8 cellular contexts compared by ENCODE assay signal in genomic region chr11:68839953-68840641, GRCh38. TPM values are rescaled to one million over a fixed set of nuclear protein-coding genes. Genes with fewer than 3 reads are reported as not detected.
A peak's percentile ranks its signal among the peaks of the same experiment; 100 is the strongest.
DNase-seq lines count a peak whose midpoint lies in the region; ATAC-seq and TF ChIP-seq lines count a peak whose summit lies in the region.

No MANE protein-coding gene starts in this region.

- no peak for TF ChIP-seq POLR2A in gastrocnemius medialis (IDR thresholded peaks at IDR 0.05)
- no peak for TF ChIP-seq POLR2A in GM18505 (IDR thresholded peaks at IDR 0.05; ENCODE audit: borderline replicate concordance, extremely low read depth, insufficient read depth, insufficient read length)

- H3K4me1 Mint-ChIP-seq in activated T-cell treated with anti-CD3 and anti-CD28 coated beads, Interleukin-2, amount 50 U/mL, for 72 hours (ENCODE audit: low read depth): peaks cover 56% of the 10 kb centered on the region

- peak overlapping the region; percentile 90 to 91 for H3K27ac ChIP-seq in right atrium auricular region
- peak overlapping the region; percentile 88 to 95 (median 92) for H3K27ac ChIP-seq in gastrocnemius medialis

- intact Hi-C loops in gastrocnemius medialis (cut with DNase I; ENCODE audit: low total_unique reads): loop anchor here (2.0 to 10.0 kb wide), 7 partner anchors 29 to 1557 kb away; partner anchors contain the start of genes CHKA, CTTN, IGHMBP2 and MRPL21

- H3K4me3 ChIP-seq in right atrium auricular region: peak overlapping the region; percentile 60 to 82
- H3K4me3 ChIP-seq in gastrocnemius medialis: peak overlapping the region; percentile 77 to 86 (median 82)

- no peak for ATAC-seq in activated T-cell treated with anti-CD3 and anti-CD28 coated beads, Interleukin-2, amount 50 U/mL, for 72 hours (replicated peaks in 1 of 2)
- ATAC-seq in gastrocnemius medialis (peak in 1 of 2 donors; percentile 3), esophagus mucosa (no peak), GM18505 (IDR thresholded peaks at IDR 0.05; ENCODE audit: unreplicated experiment) (no peak)

- peaks cover 0 to 84% of the 10 kb centered on the region in 2 donors for H3K4me1 ChIP-seq in right atrium auricular region
- peaks cover 57 to 62% of the 10 kb centered on the region in 2 donors for H3K4me1 ChIP-seq in gastrocnemius medialis

- peak; percentile 9 for DNase-seq in NCI-H748 (lab: John Stamatoyannopoulos, UW; ENCODE audit: unreplicated experiment)
- no peak for DNase-seq in NCI-H748 treated with DMSO at 0.1 percent for 48 hours (lab: John Stamatoyannopoulos, UW)
- peak; percentile 45 for DNase-seq in M059J (ENCODE audit: low read depth)
- peak in 1 of 2 donors; percentile 14 for DNase-seq in activated T-cell treated with anti-CD3 and anti-CD28 coated beads, Interleukin-2, amount 50 U/mL, for 72 hours
- DNase-seq in right atrium auricular region (ENCODE audit: low spot score): no peak
- no peak for DNase-seq in gastrocnemius medialis

- H3K27ac Mint-ChIP-seq in activated T-cell treated with anti-CD3 and anti-CD28 coated beads, Interleukin-2, amount 50 U/mL, for 72 hours: peak overlapping the region; percentile 54

- H3K9me3 Mint-ChIP-seq in activated T-cell treated with anti-CD3 and anti-CD28 coated beads, Interleukin-2, amount 50 U/mL, for 72 hours: no peaks in the 10 kb centered on the region

- in situ Hi-C loops in gastrocnemius medialis (cut with MboI; ENCODE audit: low sequenced_read_pairs in 4 of 4): no loop called here

- H3K4me3 Mint-ChIP-seq in activated T-cell treated with anti-CD3 and anti-CD28 coated beads, Interleukin-2, amount 50 U/mL, for 72 hours: peak overlapping the region; percentile 86 to 89

- H3K9me3 ChIP-seq in right atrium auricular region (no peaks in the 10 kb centered on the region), gastrocnemius medialis (no peaks in the 10 kb centered on the region)

- H3K36me3 ChIP-seq in right atrium auricular region: no peaks in the 10 kb centered on the region
- no peaks in the 10 kb centered on the region for H3K36me3 ChIP-seq in gastrocnemius medialis

- TF ChIP-seq CTCF in right atrium auricular region (IDR thresholded peaks at IDR 0.05) (no peak), gastrocnemius medialis (IDR thresholded peaks at IDR 0.05 in 4 of 5, conservative IDR thresholded peaks at IDR 0.05 in 1 of 5) (no peak)

- peaks cover 4% of the 10 kb centered on the region for H3K27me3 Mint-ChIP-seq in activated T-cell treated with anti-CD3 and anti-CD28 coated beads, Interleukin-2, amount 50 U/mL, for 72 hours (ENCODE audit: low read depth)

- H3K36me3 Mint-ChIP-seq in activated T-cell treated with anti-CD3 and anti-CD28 coated beads, Interleukin-2, amount 50 U/mL, for 72 hours (ENCODE audit: insufficient read depth in 2 of 2): peaks cover 0 to 2% of the 10 kb centered on the region in 2 donors

- H3K27me3 ChIP-seq in right atrium auricular region (no peaks in the 10 kb centered on the region), gastrocnemius medialis (no peaks in the 10 kb centered on the region)

RNA-seq across cellular contexts. Expression of gene CPT1A, which starts 1.6 kb away (rescaled TPM):
- total RNA-seq in M059J (2014; rRNA removed; shearing (Covaris generic)): 15.0 and 24.1 TPM in 2 replicates
- total RNA-seq in activated T-cell treated with anti-CD3 and anti-CD28 coated beads, Interleukin-2, amount 50 U/mL, for 72 hours: 10 to 100 TPM; 26.2 to 35.8 TPM
- total RNA-seq in right atrium auricular region (10 to 100 TPM; 53.1 to 56.3 TPM), gastrocnemius medialis (10 to 100 TPM in 3 of 4 donors, 1 to 10 TPM in 1; 6.9 to 32.1 (median 12.9) TPM), esophagus mucosa (23.9 TPM)

Comparison
In these comparisons a context has a peak if more than half of its experiments do, and no peak if none do; other contexts are left out.
1. DNase-seq: peak in NCI-H748 (single experiment) and M059J (single experiment); none in NCI-H748 treated with DMSO at 0.1 percent for 48 hours (single experiment), right atrium auricular region (single experiment) and gastrocnemius medialis (0 of 2).